ENCODE assay signal across 15 cellular contexts in the genomic region with DNA sequence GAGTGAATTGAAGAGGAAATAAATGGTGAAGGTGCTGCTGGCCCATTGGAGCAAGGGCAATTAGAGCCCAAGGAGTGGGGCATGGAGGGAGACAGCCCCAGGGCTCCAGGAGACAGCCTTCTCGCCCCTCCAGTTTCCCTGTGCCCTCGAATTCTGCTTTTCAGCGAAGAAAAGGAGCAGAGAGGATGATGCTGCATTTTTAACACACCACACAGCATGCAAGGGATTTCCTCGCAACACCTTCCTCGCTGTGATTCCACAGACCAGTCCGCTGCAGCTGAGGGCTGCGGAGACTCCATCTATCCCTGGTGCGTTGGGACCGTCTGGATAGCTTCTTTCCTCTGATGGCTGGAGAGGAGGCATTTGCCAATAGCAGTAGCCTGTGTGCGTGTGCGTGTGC. TPM values are rescaled to one million over a fixed set of nuclear protein-coding genes. Genes with fewer than 3 reads are reported as not detected.
DNase-seq lines count a peak whose midpoint lies in the region; ATAC-seq, FAIRE-seq and TF ChIP-seq lines count a peak whose summit lies in the region.
"Had no signal": no experiment of that assay in that cellular context is flagged by ENCODE, and none has a peak within 500 bp of the region (broad histone marks: within the 10 kb centered on the region; RNA-seq: fewer than 3 reads in every experiment).

No MANE protein-coding gene starts in this region.

- TF ChIP-seq POLR2A in GM12891 (IDR thresholded peaks at IDR 0.05; ENCODE audit: low read depth, low read length) (no peak), gastroesophageal sphincter (IDR thresholded peaks at IDR 0.05) (no peak)

- H3K27me3 ChIP-seq in MM.1S (replicated peaks; ENCODE audit: insufficient read depth, low read length) (no peaks in the 10 kb centered on the region), gastroesophageal sphincter (peaks cover 41% of the 10 kb centered on the region)

- no peaks in the 10 kb centered on the region for H3K27me3 Mint-ChIP-seq in immature natural killer cell (ENCODE audit: low read depth in 3 of 3)

- ATAC-seq in gastroesophageal sphincter: no peak
- ATAC-seq: activated CD4-positive, CD25-positive, alpha-beta regulatory T cell treated with anti-CD3 and anti-CD28 coated beads, Interleukin-2, amount 50 U/mL, for 24 hours had no signal

- peak overlapping the region; percentile 43 for H3K4me3 ChIP-seq in fibroblast of the aortic adventitia (ENCODE audit: low read depth, low read length)
- no peak overlapping the region for H3K4me3 ChIP-seq in MM.1S (ENCODE audit: low read length)
- peak overlapping the region in 1 of 2 donors; percentile 41 for H3K4me3 ChIP-seq in gastroesophageal sphincter
- H3K4me3 ChIP-seq: lung had no signal

- H3K9me2 ChIP-seq in MM.1S (replicated peaks; ENCODE audit: insufficient read depth, low read length): no peaks in the 10 kb centered on the region

- WGBS in gastroesophageal sphincter (ENCODE audit: low coverage in 1 of 2), 2 donors: 9% methylated on average over 6 of the region's 11 CpGs; no CpG with 5 or more reads in 1 of the 2 donors

- H3K36me3 ChIP-seq in MM.1S (replicated peaks; ENCODE audit: insufficient read depth, low read length): no peaks in the 10 kb centered on the region
- no peaks in the 10 kb centered on the region for H3K36me3 ChIP-seq in gastroesophageal sphincter

- no peaks in the 10 kb centered on the region for H3K36me3 Mint-ChIP-seq in immature natural killer cell

- TF ChIP-seq CTCF in fibroblast of the aortic adventitia (IDR thresholded peaks at IDR 0.05; ENCODE audit: insufficient read depth, low read length) (no peak), MM.1S (IDR thresholded peaks at IDR 0.05; ENCODE audit: low read length) (no peak), gastroesophageal sphincter (IDR thresholded peaks at IDR 0.05) (no peak)

- H3K4me2 ChIP-seq in MM.1S (ENCODE audit: low read depth, low read length): no peak overlapping the region

- no peak overlapping the region for H2AFZ ChIP-seq in MM.1S (ENCODE audit: low read length)

- FAIRE-seq in GM12891 (lab: Jason Lieb, UNC): peak; percentile 35
- FAIRE-seq: small intestine had no signal

- H3K9me3 Mint-ChIP-seq in immature natural killer cell: peaks cover 0 to 23% (median 4%) of the 10 kb centered on the region in 6 donors

- H3K79me2 ChIP-seq in MM.1S (ENCODE audit: low read length): no peaks in the 10 kb centered on the region

- H3K4me1 Mint-ChIP-seq in immature natural killer cell: no peaks in the 10 kb centered on the region

- H4K20me1 ChIP-seq in MM.1S (ENCODE audit: insufficient read depth, low read length): no peaks in the 10 kb centered on the region

- DNase-seq in GM12891 (ENCODE audit: insufficient read length, low spot score): no peak
- peak; percentile 44 for DNase-seq in NCI-H748 treated with DMSO at 0.1 percent for 48 hours (lab: John Stamatoyannopoulos, UW)
- DNase-seq in fibroblast of the aortic adventitia (ENCODE audit: low read depth): peak; percentile 26
- DNase-seq in retina: peak; percentile 65
- no peak for DNase-seq in MM.1S
- DNase-seq in immature natural killer cell: no peak
- no peak for DNase-seq in NCI-H524 treated with DMSO at 0.1 percent for 48 hours (lab: John Stamatoyannopoulos, UW)
- DNase-seq: activated naive CD4-positive, alpha-beta T cell; effector memory CD4-positive, alpha-beta T cell; NCI-H1092; OCI-M1; small intestine had no signal

- H3K27ac ChIP-seq in MM.1S (ENCODE audit: low read length) (no peak overlapping the region), gastroesophageal sphincter (no peak overlapping the region)

- no peak overlapping the region for H3K4me3 Mint-ChIP-seq in immature natural killer cell

- H3K4me1 ChIP-seq in MM.1S (ENCODE audit: low read length) (no peaks in the 10 kb centered on the region), gastroesophageal sphincter (peaks cover 0 to 18% (median 4%) of the 10 kb centered on the region in 3 donors)

- H3K9me3 ChIP-seq in MM.1S (replicated peaks; ENCODE audit: insufficient read depth, low read length) (no peaks in the 10 kb centered on the region), gastroesophageal sphincter (no peaks in the 10 kb centered on the region)

- no peak for TF ChIP-seq EP300 in gastroesophageal sphincter (IDR thresholded peaks at IDR 0.05)

- no peaks in the 10 kb centered on the region for H3F3A ChIP-seq in MM.1S (ENCODE audit: insufficient read depth, low read length)

- no peak overlapping the region for H3K9ac ChIP-seq in MM.1S (ENCODE audit: low read length)

- H3K27ac Mint-ChIP-seq in immature natural killer cell: no peak overlapping the region

TF ChIP-seq in GM12891, 5 proteins besides CTCF, POLR2A, EP300 and RAD21:
- TF ChIP-seq POU2F2 (IDR thresholded peaks at IDR 0.05; ENCODE audit: low read depth, low read length) (no peak), POLR2AphosphoS5 (IDR thresholded peaks at IDR 0.05; ENCODE audit: low read depth, low read length) (no peak), SPI1 (IDR thresholded peaks at IDR 0.05; ENCODE audit: low read depth, low read length) (no peak)

RNA-seq across cellular contexts. Expression of a gene that starts 41.7 kb away (rescaled TPM):
- 0.09 TPM for polyA plus RNA-seq in GM12891 (2012; ENCODE audit: low read depth, missing spikeins)
- total RNA-seq in fibroblast of the aortic adventitia (ENCODE audit: low replicate concordance) (5.2 and 9.8 TPM in 2 replicates), gastroesophageal sphincter (1 to 10 TPM in 3 of 4 donors, not detected in 1; 1.2 to 2.6 (median 1.2) TPM)
- polyA plus RNA-seq in immature natural killer cell: not detected
- polyA plus RNA-seq: small intestine had no signal

Comparison
In these comparisons a context has a peak if more than half of its experiments do, and no peak if none do; other contexts are left out.
1. DNase-seq: peak in NCI-H748 treated with DMSO at 0.1 percent for 48 hours (single experiment), fibroblast of the aortic adventitia (single experiment) and retina (single experiment); none in GM12891 (single experiment), MM.1S (single experiment), immature natural killer cell (0 of 3) and NCI-H524 treated with DMSO at 0.1 percent for 48 hours (single experiment).